10 cellular contexts compared by ENCODE assay signal in genomic region chr14:62792578-62792977, GRCh38.
"Had no signal": no experiment of that assay in that cellular context is flagged by ENCODE, and none has a peak within 500 bp of the region (broad histone marks: within the 10 kb centered on the region; RNA-seq: fewer than 3 reads in every experiment).

No MANE protein-coding gene starts in this region.

- H3K9ac ChIP-seq: GM23248 had no signal

- ATAC-seq: GM23338, HCT116 had no signal

- H2AFZ ChIP-seq: GM23248, GM23338 had no signal

- H3K27ac ChIP-seq: GM23248 had no signal

- H3K4me1 ChIP-seq: HAP-1 had no signal

- H3K36me3 ChIP-seq: HAP-1 had no signal

- FAIRE-seq: H54 had no signal

- DNase-seq: GM23248, GOT3, H7, H9, HCEC 1CT, HFFc6 had no signal

- H3K4me3 ChIP-seq: GM23248, GM23338, HAP-1 had no signal

- H3K4me2 ChIP-seq: GM23338 had no signal
